Comparison of ENCODE assay signal across 1 cellular context in the genomic region with DNA sequence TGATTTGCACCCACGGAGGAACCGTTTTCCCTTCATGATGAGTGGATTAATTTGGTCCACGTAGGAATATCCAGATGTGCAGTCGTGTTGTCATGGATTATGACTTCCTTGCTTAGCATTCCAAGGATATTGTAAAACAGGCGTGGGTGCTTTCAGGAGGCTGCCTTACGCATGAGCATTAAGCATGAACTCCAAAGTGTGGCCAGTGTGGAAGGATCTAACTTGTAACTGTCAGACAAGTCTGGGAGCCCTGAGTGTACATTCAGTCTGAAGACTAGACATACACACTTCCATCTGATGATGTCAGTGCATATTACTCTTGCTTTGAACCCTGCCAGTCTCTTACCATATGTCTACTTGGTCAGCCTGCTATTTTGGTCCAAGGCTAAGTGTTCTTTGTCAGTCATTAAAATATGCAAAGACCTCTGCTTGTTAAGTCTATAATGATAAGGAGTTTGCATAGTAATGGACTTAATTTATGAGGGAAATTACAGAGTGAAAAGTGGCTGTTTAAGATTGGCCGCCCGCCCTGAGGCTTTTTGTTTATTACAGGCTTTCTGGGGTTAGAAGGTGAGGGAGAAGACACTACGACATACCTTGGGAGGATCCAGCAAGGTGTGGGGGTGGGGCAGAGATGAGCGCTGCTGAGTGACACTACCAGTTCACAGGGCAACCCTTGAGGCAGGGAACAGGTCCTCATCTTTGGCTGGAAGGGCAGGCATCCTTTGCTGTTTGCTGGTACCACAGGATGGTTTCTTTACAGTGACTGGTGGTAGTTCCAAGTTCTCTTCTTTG.
TF ChIP-seq lines count a peak whose summit lies in the region.

No MANE protein-coding gene starts in this region.

TF ChIP-seq in IMR-90, 13 proteins besides CTCF, POLR2A, EP300 and RAD21:
- peak; percentile 37; the same call in 1 of the 2 replicates for TF ChIP-seq CEBPB (IDR thresholded peaks at IDR 0.05; ENCODE audit: low read depth, low read length)
- no peak for TF ChIP-seq RCOR1 (IDR thresholded peaks at IDR 0.05; ENCODE audit: insufficient replicate concordance, low read length)
- TF ChIP-seq RFX5 (IDR thresholded peaks at IDR 0.05; ENCODE audit: low read depth, low read length) = no peak
- no peak for TF ChIP-seq BHLHE40 (IDR thresholded peaks at IDR 0.05; ENCODE audit: low read depth, low read length)
- TF ChIP-seq CHD1 (IDR thresholded peaks at IDR 0.05; ENCODE audit: low read depth, low read length) = no peak
- TF ChIP-seq MAFK (IDR thresholded peaks at IDR 0.05; ENCODE audit: low read depth, low read length) = no peak
- peak; percentile 58 for TF ChIP-seq FOS (IDR thresholded peaks at IDR 0.05; ENCODE audit: low read depth, low read length)
- TF ChIP-seq NFE2L2 (IDR thresholded peaks at IDR 0.05; ENCODE audit: low read depth, low read length) = no peak
- TF ChIP-seq MXI1 (IDR thresholded peaks at IDR 0.05; ENCODE audit: borderline replicate concordance, low read depth, low read length) = peak; percentile 60; the same call in 1 of the 2 replicates
- TF ChIP-seq, protein P1, sequence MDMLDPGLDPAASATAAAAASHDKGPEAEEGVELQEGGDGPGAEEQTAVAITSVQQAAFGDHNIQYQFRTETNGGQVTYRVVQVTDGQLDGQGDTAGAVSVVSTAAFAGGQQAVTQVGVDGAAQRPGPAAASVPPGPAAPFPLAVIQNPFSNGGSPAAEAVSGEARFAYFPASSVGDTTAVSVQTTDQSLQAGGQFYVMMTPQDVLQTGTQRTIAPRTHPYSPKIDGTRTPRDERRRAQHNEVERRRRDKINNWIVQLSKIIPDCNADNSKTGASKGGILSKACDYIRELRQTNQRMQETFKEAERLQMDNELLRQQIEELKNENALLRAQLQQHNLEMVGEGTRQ (IDR thresholded peaks at IDR 0.05; ENCODE audit: low read depth, low read length) = no peak
- TF ChIP-seq MAZ (IDR thresholded peaks at IDR 0.05; ENCODE audit: borderline replicate concordance, low read depth, low read length) = 0 out of 2 replicates have a peak, but pooled peaks have one; percentile 13
- no peak for TF ChIP-seq ELK1 (IDR thresholded peaks at IDR 0.05; ENCODE audit: borderline replicate concordance, low read depth, low read length)
- no peak; the same call in 1 of the 2 replicates for TF ChIP-seq SMC3 (IDR thresholded peaks at IDR 0.05; ENCODE audit: low read depth, low read length)
TF ChIP-seq in IMR-90: peak in this region for 4.
